Comparison of ENCODE assay signal across 16 cellular contexts in genomic region chr17:69428252-69428980, GRCh38. TPM values are rescaled to one million over a fixed set of nuclear protein-coding genes. Genes with fewer than 3 reads are reported as not detected.
A peak's percentile ranks its signal among the peaks of the same experiment; 100 is the strongest.
DNase-seq lines count a peak whose midpoint lies in the region; ATAC-seq and TF ChIP-seq lines count a peak whose summit lies in the region.
"Had no signal": no experiment of that assay in that cellular context is flagged by ENCODE, and none has a peak within 500 bp of the region (broad histone marks: within the 10 kb centered on the region; RNA-seq: fewer than 3 reads in every experiment).

No MANE protein-coding gene starts in this region.

- H3K4me3 Mint-ChIP-seq in memory B cell = no peak overlapping the region
- H3K4me3 Mint-ChIP-seq: activated T-helper 1 cell treated with anti-CD3 and anti-CD28 coated beads, Interleukin-12 subunit alpha, Interleukin-12 subunit beta, Interleukin-2, Interleukin-4 antibody, amounts not matched to agents 30 ng/mL and 10 ng/mL and 1 ng/mL, durations not matched to agents 14 hours and 24 hours and 36 hours had no signal

- no peak for DNase-seq in left ventricle myocardium superior
- no peak for DNase-seq in right atrium auricular region (ENCODE audit: low spot score)
- peak; percentile 19 for DNase-seq in SKM-1 (lab: John Stamatoyannopoulos, UW; ENCODE audit: unreplicated experiment)
- DNase-seq in memory B cell (ENCODE audit: low spot score in 2 of 2) = no peak
- DNase-seq in stimulated activated naive CD4-positive, alpha-beta T cell treated with Interleukin-2 at 50 U/mL for 16 hours (lab: John Stamatoyannopoulos, UW) = no peak
- DNase-seq in NK-92 (lab: John Stamatoyannopoulos, UW; ENCODE audit: unreplicated experiment) = no peak
- DNase-seq in cerebellar nuclear complex (lab: John Stamatoyannopoulos, UW) = no peak
- no peak for DNase-seq in ACHN
- DNase-seq: amygdala, Calu3, GDM1, glutamatergic neuron, NCI-H187 treated with DMSO at 0.1 percent for 48 hours, NCI-H510A, SW 1271 had no signal

- no peaks in the 10 kb centered on the region for H3K9me3 ChIP-seq in right atrium auricular region

- no peak for TF ChIP-seq CTCF in right atrium auricular region (IDR thresholded peaks at IDR 0.05)

- ATAC-seq in left ventricle myocardium superior = peak; percentile 25
- peak; percentile 57 for ATAC-seq in memory B cell (ENCODE audit: low read depth)

- H3K36me3 Mint-ChIP-seq in memory B cell = peaks cover 13% of the 10 kb centered on the region

- H3K4me1 ChIP-seq in right atrium auricular region = no peaks in the 10 kb centered on the region

- H3K27ac ChIP-seq in right atrium auricular region = no peak overlapping the region

- H3K4me1 Mint-ChIP-seq in memory B cell = peaks cover 32% of the 10 kb centered on the region

- intact Hi-C loops in left ventricle myocardium superior (cut with micrococcal nuclease) = no loop called here

- H3K27ac Mint-ChIP-seq in memory B cell = peak overlapping the region; percentile 18
- H3K27ac Mint-ChIP-seq: activated T-helper 1 cell treated with anti-CD3 and anti-CD28 coated beads, Interleukin-12 subunit alpha, Interleukin-12 subunit beta, Interleukin-2, Interleukin-4 antibody, amounts not matched to agents 30 ng/mL and 10 ng/mL and 1 ng/mL, durations not matched to agents 14 hours and 24 hours and 36 hours had no signal

- no peaks in the 10 kb centered on the region for H3K36me3 ChIP-seq in right atrium auricular region

- no peak overlapping the region for H3K4me3 ChIP-seq in right atrium auricular region

- H3K27me3 ChIP-seq in right atrium auricular region = no peaks in the 10 kb centered on the region

- no peaks in the 10 kb centered on the region for H3K9me3 Mint-ChIP-seq in memory B cell
- H3K9me3 Mint-ChIP-seq: activated T-helper 1 cell treated with anti-CD3 and anti-CD28 coated beads, Interleukin-12 subunit alpha, Interleukin-12 subunit beta, Interleukin-2, Interleukin-4 antibody, amounts not matched to agents 30 ng/mL and 10 ng/mL and 1 ng/mL, durations not matched to agents 14 hours and 24 hours and 36 hours had no signal

- in situ Hi-C loops in ACHN (cut with HindIII; ENCODE audit: low pct_ligation_motif_present, low pct_unique_long_range_greater_than_20kb, low sequenced_read_pairs) = no loop called here

- no peaks in the 10 kb centered on the region for H3K27me3 Mint-ChIP-seq in memory B cell

RNA-seq across cellular contexts. Expression of gene MAP2K6, which starts 13.9 kb away (rescaled TPM):
- 2.9 TPM for total RNA-seq in left ventricle myocardium superior
- 1 to 10 TPM in 1 of 2 donors, under 1 TPM in 1; 0.90 to 5.3 TPM for total RNA-seq in right atrium auricular region
